10 cellular contexts compared by ENCODE assay signal in the genomic region with DNA sequence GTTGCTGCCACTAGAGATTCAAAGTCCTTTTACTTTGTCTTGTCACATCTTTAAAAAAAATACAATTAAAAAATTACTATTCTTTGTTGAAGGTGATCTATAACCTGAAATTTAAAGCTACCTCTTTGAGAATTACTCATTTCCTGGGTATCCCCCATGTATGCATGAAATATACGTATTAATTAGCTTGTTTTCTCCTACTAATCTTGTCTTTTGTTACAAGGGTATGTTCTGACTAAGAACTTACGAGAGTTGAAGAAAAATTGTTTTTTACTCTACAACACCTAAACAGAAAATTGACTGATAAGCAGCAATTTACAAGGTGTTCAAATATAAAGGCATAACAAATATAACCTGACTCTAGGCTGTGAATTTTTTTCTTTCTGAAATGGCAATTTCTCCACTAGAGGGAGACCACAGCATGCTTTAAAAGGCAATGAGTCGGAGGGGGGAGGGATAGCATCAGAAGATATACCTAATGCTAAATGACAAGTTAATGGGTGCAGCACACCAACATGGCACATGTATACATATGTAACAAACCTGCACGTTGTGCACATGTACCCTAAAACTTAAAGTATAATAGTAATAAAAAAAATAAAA.
DNase-seq lines count a peak whose midpoint lies in the region; ATAC-seq and TF ChIP-seq lines count a peak whose summit lies in the region.
"Had no signal": no experiment of that assay in that cellular context is flagged by ENCODE, and none has a peak within 500 bp of the region (broad histone marks: within the 10 kb centered on the region; RNA-seq: fewer than 3 reads in every experiment).

No MANE protein-coding gene starts in this region.

- H3K36me3 ChIP-seq in SK-N-MC (ENCODE audit: insufficient read depth, low read length) (no peaks in the 10 kb centered on the region), aorta (ENCODE audit: control insufficient read depth in 1 of 2, insufficient read depth in 2 of 2, low read length in 1 of 2) (no peaks in the 10 kb centered on the region)

- CTCF ChIA-PET in WTC11 (lab: Charles Lee) = interaction anchor here (1.2 to 1.4 kb wide), 2 partner anchors 13 to 238 kb away, joined by 4 read pairs; no protein-coding TSS in a partner anchor

- H3K4me3 ChIP-seq in SK-N-MC (no peak overlapping the region), aorta (ENCODE audit: low read length in 2 of 2) (no peak overlapping the region)

- H3K9me3 Mint-ChIP-seq in WTC11 = no peaks in the 10 kb centered on the region
- H3K9me3 Mint-ChIP-seq: dendritic cell treated with granulocyte-macrophage colony-stimulating factor and Interleukin-4, amounts not matched to agents 40 ng/mL and 50 ng/mL, for 4 days had no signal

- H3K27me3 ChIP-seq in aorta (ENCODE audit: control insufficient read depth in 1 of 2, insufficient read depth in 2 of 2, low read length in 1 of 2) = no peaks in the 10 kb centered on the region

- peak; percentile 29 for DNase-seq in HCEC 1CT
- DNase-seq in SK-N-MC (ENCODE audit: low read depth, low spot score) = peak; percentile 22
- DNase-seq in inferior parietal cortex (ENCODE audit: extremely low spot score) = peak; percentile 39
- DNase-seq in aorta = no peak
- no peak for DNase-seq in WTC11 (ENCODE audit: low spot score)
- no peak for DNase-seq in DMS153 treated with DMSO at 0.1 percent for 48 hours (lab: John Stamatoyannopoulos, UW; ENCODE audit: unreplicated experiment)

- no peak overlapping the region for H3K27ac Mint-ChIP-seq in WTC11
- H3K27ac Mint-ChIP-seq: dendritic cell treated with granulocyte-macrophage colony-stimulating factor and Interleukin-4, amounts not matched to agents 40 ng/mL and 50 ng/mL, for 4 days had no signal

- H3K27ac ChIP-seq in C4-2B = no peak overlapping the region
- H3K27ac ChIP-seq in SK-N-MC = no peak overlapping the region
- H3K27ac ChIP-seq in aorta (ENCODE audit: low read depth in 1 of 2, low read length in 2 of 2) = no peak overlapping the region
- H3K27ac ChIP-seq: HL-60 had no signal

- no peak overlapping the region for H3K9ac ChIP-seq in SK-N-MC (ENCODE audit: insufficient read length)

- 40 to 56% methylated on average over 4 of the region's 4 CpGs for WGBS in aorta, 2 donors

- POLR2A ChIA-PET in WTC11 (lab: Charles Lee) = interaction anchor here (0.6 kb wide), 2 partner anchors 18 to 260 kb away, joined by 3 read pairs; no protein-coding TSS in a partner anchor

- no peaks in the 10 kb centered on the region for H3K36me3 Mint-ChIP-seq in WTC11

- TF ChIP-seq CTCF in C4-2B (conservative IDR thresholded peaks at IDR 0.05) = peak; percentile 72
- no peak; the same call in 1 of the 2 replicates for TF ChIP-seq CTCF in WTC11 (IDR thresholded peaks at IDR 0.05)

- intact Hi-C loops in aorta (cut with DNase I) = no loop called here

- no peaks in the 10 kb centered on the region for H3K4me1 Mint-ChIP-seq in WTC11

- no peak overlapping the region for H3K4me3 Mint-ChIP-seq in WTC11
- H3K4me3 Mint-ChIP-seq: dendritic cell treated with granulocyte-macrophage colony-stimulating factor and Interleukin-4, amounts not matched to agents 40 ng/mL and 50 ng/mL, for 4 days had no signal

- H3K27me3 Mint-ChIP-seq in WTC11 (ENCODE audit: low read depth) = no peaks in the 10 kb centered on the region
- H3K27me3 Mint-ChIP-seq: dendritic cell treated with granulocyte-macrophage colony-stimulating factor and Interleukin-4, amounts not matched to agents 40 ng/mL and 50 ng/mL, for 4 days had no signal

- no peaks in the 10 kb centered on the region for H3K9me3 ChIP-seq in SK-N-MC (ENCODE audit: low read depth, low read length)
- H3K9me3 ChIP-seq in aorta (ENCODE audit: control insufficient read depth, low read length) = no peaks in the 10 kb centered on the region

- ATAC-seq in HG02938 (IDR thresholded peaks at IDR 0.05; ENCODE audit: unreplicated experiment) (no peak), aorta (ENCODE audit: low FRiP score) (no peak), WTC11 (no peak; the same call in 1 of the 2 replicates)

- no peaks in the 10 kb centered on the region for H3K4me1 ChIP-seq in aorta (ENCODE audit: control insufficient read depth in 1 of 2, insufficient read depth in 2 of 2, low read length in 2 of 2)

TF ChIP-seq in WTC11, 78 proteins besides CTCF, POLR2A, EP300 and RAD21:
- no peak for TF ChIP-seq NR3C1 (CRISPR knock-in tag; conservative IDR thresholded peaks at IDR 0.05; ENCODE audit: low read depth)
- TF ChIP-seq, protein P1, sequence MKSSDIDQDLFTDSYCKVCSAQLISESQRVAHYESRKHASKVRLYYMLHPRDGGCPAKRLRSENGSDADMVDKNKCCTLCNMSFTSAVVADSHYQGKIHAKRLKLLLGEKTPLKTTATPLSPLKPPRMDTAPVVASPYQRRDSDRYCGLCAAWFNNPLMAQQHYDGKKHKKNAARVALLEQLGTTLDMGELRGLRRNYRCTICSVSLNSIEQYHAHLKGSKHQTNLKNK (CRISPR knock-in tag; IDR thresholded peaks at IDR 0.05) = no peak
- no peak for TF ChIP-seq NR1H2 (CRISPR knock-in tag; IDR thresholded peaks at IDR 0.05)

Comparison
In these comparisons a context has a peak if more than half of its experiments do, and no peak if none do; other contexts are left out.
1. DNase-seq: peak in HCEC 1CT (single experiment), SK-N-MC (single experiment) and inferior parietal cortex (single experiment); none in aorta (0 of 2), WTC11 (single experiment) and DMS153 treated with DMSO at 0.1 percent for 48 hours (single experiment).